In the genomic region with DNA sequence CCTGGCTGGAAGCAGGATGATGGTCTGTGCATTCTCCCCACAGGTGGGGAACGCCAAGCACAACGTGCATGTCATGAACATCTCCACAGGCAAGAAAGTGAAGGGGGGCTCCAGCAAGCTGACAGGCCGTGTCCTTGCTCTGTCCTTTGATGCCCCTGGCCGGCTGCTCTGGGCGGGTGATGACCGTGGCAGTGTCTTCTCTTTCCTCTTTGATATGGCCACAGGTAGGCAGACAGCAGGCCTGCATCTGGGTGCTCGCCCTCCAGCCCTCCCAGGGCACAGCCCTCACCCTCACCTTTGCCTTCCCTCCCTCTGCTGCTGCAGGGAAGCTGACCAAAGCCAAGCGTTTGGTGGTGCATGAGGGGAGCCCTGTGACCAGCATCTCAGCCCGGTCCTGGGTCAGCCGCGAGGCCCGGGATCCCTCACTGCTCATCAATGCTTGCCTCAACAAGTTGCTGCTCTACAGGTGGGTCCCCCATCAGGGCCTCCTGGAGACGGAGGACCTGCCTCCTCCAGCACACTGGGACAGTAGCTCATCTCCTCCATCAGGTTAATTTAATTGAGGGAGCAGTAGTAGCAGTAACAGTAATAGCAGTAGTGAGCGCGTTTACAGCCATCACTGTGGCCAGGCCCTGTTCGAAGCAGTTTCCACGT, we compare ENCODE assay signal across 25 cellular contexts.
"Had no signal": no experiment of that assay in that cellular context is flagged by ENCODE, and none has a peak within 500 bp of the region (broad histone marks: within the 10 kb centered on the region; RNA-seq: fewer than 3 reads in every experiment).

No MANE protein-coding gene starts in this region.

- DNase-seq: colonic mucosa; cortex of kidney; effector CD8-positive, alpha-beta T cell; effector memory CD8-positive, alpha-beta T cell; endodermal cell; erythroblast; esophagus squamous epithelium; foreskin fibroblast; foreskin melanocyte; heart left ventricle; hypothalamus; left cardiac atrium; left lung; left ventricle myocardium superior; lower lobe of right lung; mesenchymal stem cell; midbrain; naive thymus-derived CD4-positive, alpha-beta T cell had no signal

- H3K4me2 ChIP-seq: hepatocyte had no signal

- H3K27ac ChIP-seq: colonic mucosa, epithelial cell of prostate, esophagus squamous epithelium, gastroesophageal sphincter, heart left ventricle, hepatocyte, left lung, lower lobe of right lung had no signal

- FAIRE-seq: endometrium, islet of Langerhans, keratinocyte had no signal

- H3K4me1 ChIP-seq: colonic mucosa, lower lobe of right lung had no signal

- H3K4me3 ChIP-seq: colonic mucosa, esophagus squamous epithelium, gastroesophageal sphincter, heart left ventricle, hepatocyte, left lung, lower lobe of right lung had no signal

- H2AFZ ChIP-seq: hepatocyte had no signal

- H3K79me2 ChIP-seq: hepatocyte had no signal

- H3K9me3 ChIP-seq: colonic mucosa, esophagus squamous epithelium, gastroesophageal sphincter, heart left ventricle, left lung, lower lobe of right lung had no signal

- H3K27me3 ChIP-seq: colonic mucosa, esophagus squamous epithelium, gastroesophageal sphincter, heart left ventricle, hepatocyte, left lung had no signal

- H3K36me3 ChIP-seq: colonic mucosa had no signal

- ATAC-seq: effector memory CD8-positive, alpha-beta T cell; esophagus mucosa; gastroesophageal sphincter; heart left ventricle; left cardiac atrium; left lung; left ventricle myocardium superior; lower lobe of right lung; naive thymus-derived CD4-positive, alpha-beta T cell had no signal
